1 cellular context compared by ENCODE assay signal in genomic region chr20:5880326-5880725, GRCh38.
TF ChIP-seq lines count a peak whose summit lies in the region.

No MANE protein-coding gene starts in this region.

TF ChIP-seq in A549, 52 proteins besides CTCF, POLR2A, EP300 and RAD21 (continued from another document):
- TF ChIP-seq HOXA7 (CRISPR knock-in tag; IDR thresholded peaks at IDR 0.05) (no peak), HOXB5 (CRISPR knock-in tag; IDR thresholded peaks at IDR 0.05) (no peak), ZNF302 (CRISPR knock-in tag; IDR thresholded peaks at IDR 0.05) (no peak)
